21 cellular contexts compared by ENCODE assay signal in the genomic region with DNA sequence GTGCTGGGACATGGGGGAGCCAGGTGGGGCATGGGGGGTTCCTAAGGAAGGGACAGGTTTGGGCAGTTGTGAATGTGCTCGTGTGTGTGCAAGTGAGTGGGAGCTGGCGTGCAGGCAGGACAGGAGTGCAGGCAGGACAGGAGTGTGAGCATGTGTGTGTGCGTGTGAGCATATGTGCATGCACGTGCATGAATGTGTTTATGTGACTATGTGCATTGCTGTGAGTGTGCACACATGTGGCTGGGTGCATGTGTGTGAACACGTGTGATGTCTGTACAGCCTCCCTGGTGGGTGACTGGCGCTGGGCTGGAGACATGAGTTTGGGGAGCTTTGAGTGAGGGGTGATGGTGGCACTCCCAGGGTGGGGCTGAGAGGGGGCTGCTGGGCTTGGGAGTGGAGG.
"Had no signal": no experiment of that assay in that cellular context is flagged by ENCODE, and none has a peak within 500 bp of the region (broad histone marks: within the 10 kb centered on the region; RNA-seq: fewer than 3 reads in every experiment).

No MANE protein-coding gene starts in this region.

- H3K27me3 ChIP-seq: body of pancreas, gastrocnemius medialis, heart left ventricle had no signal

- ATAC-seq: activated CD8-positive, alpha-beta memory T cell treated with anti-CD3 and anti-CD28 coated beads, Interleukin-2, amount 10 ng/mL, durations not matched to agents 7 days and 5 days; activated T-helper 17 cell treated with anti-CD3 and anti-CD28 coated beads, Interleukin-2, amount 50 U/mL, for 72 hours; body of pancreas; gastrocnemius medialis; heart left ventricle; natural killer cell treated with Interleukin-12 subunit alpha and Interleukin-12 subunit beta and Interleukin-15 and Interleukin-18, amount 100 ng/mL, for 72 hours had no signal

- H3K4me3 ChIP-seq: body of pancreas, coronary artery, gastrocnemius medialis, heart left ventricle, left ventricle myocardium inferior had no signal

- H3K36me3 Mint-ChIP-seq: activated CD4-positive, alpha-beta memory T cell treated with anti-CD3 and anti-CD28 coated beads for 36 hours; activated CD8-positive, alpha-beta memory T cell treated with anti-CD3 and anti-CD28 coated beads, Interleukin-2, amount 10 ng/mL, durations not matched to agents 7 days and 5 days; activated naive CD8-positive, alpha-beta T cell treated with anti-CD3 and anti-CD28 coated beads, Interleukin-2, amount 10 ng/mL, durations not matched to agents 7 days and 5 days; natural killer cell treated with Interleukin-12 subunit alpha and Interleukin-12 subunit beta and Interleukin-15 and Interleukin-18, amount 100 ng/mL, for 72 hours had no signal

- H3K9me3 Mint-ChIP-seq: activated B cell treated with CpG ODN at 0.5 μM for 24 hours; activated CD4-positive, alpha-beta memory T cell treated with anti-CD3 and anti-CD28 coated beads for 36 hours; activated naive CD8-positive, alpha-beta T cell treated with anti-CD3 and anti-CD28 coated beads, Interleukin-2, amount 10 ng/mL, durations not matched to agents 7 days and 5 days; activated T-helper 17 cell treated with anti-CD3 and anti-CD28 coated beads, Interleukin-2, amount 50 U/mL, for 72 hours; natural killer cell treated with Interleukin-12 subunit alpha and Interleukin-12 subunit beta and Interleukin-15 and Interleukin-18, amount 100 ng/mL, for 72 hours; stimulated activated naive CD8-positive, alpha-beta T cell treated with anti-CD3 and anti-CD28 coated beads, Interleukin-15, Interleukin-2, amounts not matched to agents 100 ng/mL and 50 ng/mL, for 24 hours had no signal

- H3K4me1 ChIP-seq: body of pancreas had no signal

- H3K9me3 ChIP-seq: body of pancreas, gastrocnemius medialis, heart left ventricle, left ventricle myocardium inferior had no signal

- DNase-seq: activated B cell treated with CpG ODN at 0.5 μM for 24 hours; activated CD4-positive, alpha-beta memory T cell treated with anti-CD3 and anti-CD28 coated beads for 36 hours; activated CD4-positive, alpha-beta T cell treated with anti-CD3 and anti-CD28 coated beads for 4 hours; activated CD8-positive, alpha-beta memory T cell treated with anti-CD3 and anti-CD28 coated beads, Interleukin-2, amount 10 ng/mL, durations not matched to agents 7 days and 5 days; activated naive CD4-positive, alpha-beta T cell treated with Interleukin-2 at 50 U/mL for 16 hours; activated naive CD8-positive, alpha-beta T cell treated with anti-CD3 and anti-CD28 coated beads, Interleukin-2, amount 10 ng/mL, durations not matched to agents 7 days and 5 days; amygdala; body of pancreas; central memory CD4-positive, alpha-beta T cell; gastrocnemius medialis; heart left ventricle; left ventricle myocardium inferior; mammary epithelial cell; occipital lobe; stimulated activated CD4-positive, alpha-beta T cell treated with anti-CD3 and anti-CD28 coated beads, Interleukin-1b, Interleukin-23, amount 100 ng/mL, for 48 hours; SW 1271; trophoblast cell had no signal

- H3K27ac Mint-ChIP-seq: activated B cell treated with CpG ODN at 0.5 μM for 24 hours; activated CD4-positive, alpha-beta memory T cell treated with anti-CD3 and anti-CD28 coated beads for 36 hours; activated CD8-positive, alpha-beta memory T cell treated with anti-CD3 and anti-CD28 coated beads, Interleukin-2, amount 10 ng/mL, durations not matched to agents 7 days and 5 days; activated naive CD8-positive, alpha-beta T cell treated with anti-CD3 and anti-CD28 coated beads, Interleukin-2, amount 10 ng/mL, durations not matched to agents 7 days and 5 days; activated T-helper 17 cell treated with anti-CD3 and anti-CD28 coated beads, Interleukin-2, amount 50 U/mL, for 72 hours; stimulated activated naive CD8-positive, alpha-beta T cell treated with anti-CD3 and anti-CD28 coated beads, Interleukin-15, Interleukin-2, amounts not matched to agents 100 ng/mL and 50 ng/mL, for 24 hours had no signal

- H3K27me3 Mint-ChIP-seq: activated B cell treated with CpG ODN at 0.5 μM for 24 hours; activated CD4-positive, alpha-beta memory T cell treated with anti-CD3 and anti-CD28 coated beads for 36 hours; activated CD8-positive, alpha-beta memory T cell treated with anti-CD3 and anti-CD28 coated beads, Interleukin-2, amount 10 ng/mL, durations not matched to agents 7 days and 5 days; activated naive CD8-positive, alpha-beta T cell treated with anti-CD3 and anti-CD28 coated beads, Interleukin-2, amount 10 ng/mL, durations not matched to agents 7 days and 5 days; activated T-helper 17 cell treated with anti-CD3 and anti-CD28 coated beads, Interleukin-2, amount 50 U/mL, for 72 hours; natural killer cell treated with Interleukin-12 subunit alpha and Interleukin-12 subunit beta and Interleukin-15 and Interleukin-18, amount 100 ng/mL, for 72 hours; stimulated activated naive CD8-positive, alpha-beta T cell treated with anti-CD3 and anti-CD28 coated beads, Interleukin-15, Interleukin-2, amounts not matched to agents 100 ng/mL and 50 ng/mL, for 24 hours had no signal

- H3K27ac ChIP-seq: body of pancreas, coronary artery, gastrocnemius medialis, heart left ventricle, left ventricle myocardium inferior had no signal

- H3K36me3 ChIP-seq: heart left ventricle, left ventricle myocardium inferior had no signal

- H3K4me3 Mint-ChIP-seq: activated B cell treated with CpG ODN at 0.5 μM for 24 hours; activated CD4-positive, alpha-beta memory T cell treated with anti-CD3 and anti-CD28 coated beads for 36 hours; activated CD8-positive, alpha-beta memory T cell treated with anti-CD3 and anti-CD28 coated beads, Interleukin-2, amount 10 ng/mL, durations not matched to agents 7 days and 5 days; activated naive CD8-positive, alpha-beta T cell treated with anti-CD3 and anti-CD28 coated beads, Interleukin-2, amount 10 ng/mL, durations not matched to agents 7 days and 5 days; activated T-helper 17 cell treated with anti-CD3 and anti-CD28 coated beads, Interleukin-2, amount 50 U/mL, for 72 hours; natural killer cell treated with Interleukin-12 subunit alpha and Interleukin-12 subunit beta and Interleukin-15 and Interleukin-18, amount 100 ng/mL, for 72 hours; stimulated activated naive CD8-positive, alpha-beta T cell treated with anti-CD3 and anti-CD28 coated beads, Interleukin-15, Interleukin-2, amounts not matched to agents 100 ng/mL and 50 ng/mL, for 24 hours had no signal

- H3K4me1 Mint-ChIP-seq: activated CD8-positive, alpha-beta memory T cell treated with anti-CD3 and anti-CD28 coated beads, Interleukin-2, amount 10 ng/mL, durations not matched to agents 7 days and 5 days had no signal
